10 cellular contexts compared by ENCODE assay signal in the genomic region with DNA sequence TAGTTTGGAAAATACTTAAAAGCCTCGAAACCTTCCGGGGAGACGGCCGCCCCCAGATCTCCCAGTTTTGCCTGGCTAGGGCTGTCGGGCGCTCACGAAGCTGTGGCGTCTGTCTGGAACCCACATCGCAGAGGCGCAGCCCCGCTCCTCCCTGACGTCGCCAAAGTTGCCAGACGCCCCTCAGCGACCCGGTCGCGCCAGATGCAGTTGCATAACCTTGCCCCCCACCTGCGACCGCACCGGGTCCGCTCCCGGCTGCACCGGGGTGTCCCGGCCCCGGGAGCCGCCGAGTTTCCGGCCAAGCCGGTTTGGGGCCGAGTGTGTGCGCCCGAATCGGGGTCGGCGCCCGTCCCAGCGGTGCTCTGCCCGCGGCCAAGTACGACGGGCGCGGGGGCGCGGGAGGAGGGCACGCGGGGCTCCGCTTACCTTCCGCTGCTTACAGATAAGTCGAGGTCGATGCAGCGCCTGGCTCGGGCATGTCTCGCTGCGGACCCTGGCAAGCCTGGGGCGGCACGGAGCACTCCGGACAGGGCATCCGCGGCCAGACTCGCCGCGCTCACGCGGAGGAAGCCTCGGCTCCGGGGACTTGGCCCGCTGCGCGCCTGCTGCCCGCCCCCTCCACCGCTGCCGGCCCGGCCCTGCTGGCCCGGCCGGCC. TPM values are rescaled to one million over a fixed set of nuclear protein-coding genes. Genes with fewer than 3 reads are reported as not detected.
DNase-seq lines count a peak whose midpoint lies in the region; ATAC-seq lines count a peak whose summit lies in the region.
"Had no signal": no experiment of that assay in that cellular context is flagged by ENCODE, and none has a peak within 500 bp of the region (broad histone marks: within the 10 kb centered on the region; RNA-seq: fewer than 3 reads in every experiment).

No MANE protein-coding gene starts in this region.

- DNase-seq in ELR (ENCODE audit: low read depth) (peak; percentile 45), astrocyte of the hippocampus (ENCODE audit: low read depth, low spot score) (peak; percentile 73), hepatic stellate cell (ENCODE audit: low spot score) (peak; percentile 50), putamen (ENCODE audit: low spot score) (peak; percentile 16), NCI-H2081 (lab: John Stamatoyannopoulos, UW) (no peak), NCI-H1092 (lab: John Stamatoyannopoulos, UW) (no peak)

- ATAC-seq in HG03378 (IDR thresholded peaks at IDR 0.05; ENCODE audit: unreplicated experiment) (no peak), esophagus mucosa (no peak)
- ATAC-seq: activated CD4-positive, alpha-beta T cell treated with anti-CD3 and anti-CD28 coated beads for 36 hours; HCT116 had no signal

RNA-seq across cellular contexts. Expression of a gene that starts 0.7 kb away (rescaled TPM):
- not detected for total RNA-seq in esophagus mucosa
- total RNA-seq: activated CD4-positive, alpha-beta T cell treated with anti-CD3 and anti-CD28 coated beads for 36 hours had no signal

Comparison
In these comparisons a context has a peak if more than half of its experiments do, and no peak if none do; other contexts are left out.
1. DNase-seq: peak in ELR (single experiment), astrocyte of the hippocampus (single experiment), hepatic stellate cell (single experiment) and putamen (single experiment); none in NCI-H2081 (0 of 2) and NCI-H1092 (single experiment).